ENCODE assay signal across 8 cellular contexts in genomic region chr1:27045973-27046558, GRCh38. TPM values are rescaled to one million over a fixed set of nuclear protein-coding genes. Genes with fewer than 3 reads are reported as not detected.
DNase-seq lines count a peak whose midpoint lies in the region; ATAC-seq and TF ChIP-seq lines count a peak whose summit lies in the region.

No MANE protein-coding gene starts in this region.

- H3K9me3 Mint-ChIP-seq in natural killer cell = no peaks in the 10 kb centered on the region
- H3K9me3 Mint-ChIP-seq in stimulated activated naive B cell treated with anti-CD40 and anti-IgM and Interleukin-4, amounts not matched to agents 10 μg/mL and 1 μg/mL and 100 μg/mL, for 72 hours = no peaks in the 10 kb centered on the region

- CTCF ChIA-PET in AG04450 (lab: Charles Lee) = interaction anchor here (0.6 to 8.5 kb wide), 37 partner anchors 9 to 857 kb away, joined by 3 to 348 read pairs (median 5); partner anchors contain the start of gene MAP3K6

- peak in 2 of 3 donors; percentile 47 to 59 for ATAC-seq in natural killer cell
- peak; percentile 55 to 73 for ATAC-seq in stimulated activated naive B cell treated with anti-CD40 and anti-IgM and Interleukin-4, amounts not matched to agents 10 μg/mL and 1 μg/mL and 100 μg/mL, for 72 hours (replicated peaks)

- peaks cover 10 to 11% of the 10 kb centered on the region in 2 donors for H3K4me1 Mint-ChIP-seq in natural killer cell
- peaks cover 10 to 11% of the 10 kb centered on the region in 2 donors for H3K4me1 Mint-ChIP-seq in stimulated activated naive B cell treated with anti-CD40 and anti-IgM and Interleukin-4, amounts not matched to agents 10 μg/mL and 1 μg/mL and 100 μg/mL, for 72 hours

- no peak overlapping the region for H3K27ac ChIP-seq in AG04450 (ENCODE audit: low read depth, low read length)

- H3K4me3 Mint-ChIP-seq in natural killer cell = no peak overlapping the region
- H3K4me3 Mint-ChIP-seq in stimulated activated naive B cell treated with anti-CD40 and anti-IgM and Interleukin-4, amounts not matched to agents 10 μg/mL and 1 μg/mL and 100 μg/mL, for 72 hours = no peak overlapping the region

- no peaks in the 10 kb centered on the region for H3K27me3 ChIP-seq in AG04450 (ENCODE audit: control insufficient read depth, insufficient read depth, low read length)

- H3K4me3 ChIP-seq in AG04450 (ENCODE audit: low read depth, low read length) (no peak overlapping the region), epithelial cell of proximal tubule (ENCODE audit: low read depth, low read length) (no peak overlapping the region)

- intact Hi-C loops in natural killer cell (cut with micrococcal nuclease) = loop anchor here (2.0 kb wide), 1 partner anchor 239 kb away; no protein-coding TSS in a partner anchor

- H3K27me3 Mint-ChIP-seq in natural killer cell (ENCODE audit: low read depth in 2 of 2) = peaks cover 0 to 4% of the 10 kb centered on the region in 2 donors
- peaks cover 0 to 4% of the 10 kb centered on the region in 2 donors for H3K27me3 Mint-ChIP-seq in stimulated activated naive B cell treated with anti-CD40 and anti-IgM and Interleukin-4, amounts not matched to agents 10 μg/mL and 1 μg/mL and 100 μg/mL, for 72 hours

- POLR2A ChIA-PET in AG04450 (lab: Yijun Ruan, JAX) = interaction anchor here (0.6 to 1.6 kb wide), 6 partner anchors 12 to 1846 kb away, joined by 3 to 10 read pairs (median 6); partner anchors contain the start of genes SLC9A1 and TENT5B

- no peaks in the 10 kb centered on the region for H3K9me3 ChIP-seq in AG04450 (ENCODE audit: control insufficient read depth, insufficient read depth, low read length)

- peak; percentile 89 for TF ChIP-seq CTCF in AG04450 (IDR thresholded peaks at IDR 0.05; ENCODE audit: low read depth, low read length)
- TF ChIP-seq CTCF in GM13976 (IDR thresholded peaks at IDR 0.05; ENCODE audit: borderline replicate concordance, control extremely low read depth, extremely low read depth, insufficient read depth, missing control alignments) = peak; percentile 93
- TF ChIP-seq CTCF in epithelial cell of proximal tubule (conservative IDR thresholded peaks at IDR 0.05; ENCODE audit: low read depth, low read length) = peak; percentile 91
- peak; percentile 88 for TF ChIP-seq CTCF in natural killer cell (IDR thresholded peaks at IDR 0.05)

- DNase-seq in AG04450 (ENCODE audit: low read depth, low spot score) = peak; percentile 20
- peak; percentile 79 for DNase-seq in GM13976 (ENCODE audit: low spot score)
- DNase-seq in NCI-H82 treated with DMSO at 0.1 percent for 48 hours (lab: John Stamatoyannopoulos, UW; ENCODE audit: unreplicated experiment) = peak; percentile 33
- DNase-seq in activated CD8-positive, alpha-beta memory T cell treated with anti-CD3 and anti-CD28 coated beads, Interleukin-2, amount 50 U/mL, for 1 hour (ENCODE audit: extremely low read depth) = peak; percentile 13
- DNase-seq in epithelial cell of proximal tubule (ENCODE audit: low read depth) = peak; percentile 40
- DNase-seq in natural killer cell = peak; percentile 58
- peak; percentile 41 for DNase-seq in stimulated activated naive B cell treated with anti-CD40 and anti-IgM and Interleukin-4, amounts not matched to agents 10 μg/mL and 1 μg/mL and 100 μg/mL, for 72 hours
- no peak for DNase-seq in cortex of kidney (lab: John Stamatoyannopoulos, UW)

- H3K36me3 Mint-ChIP-seq in natural killer cell = no peaks in the 10 kb centered on the region
- no peaks in the 10 kb centered on the region for H3K36me3 Mint-ChIP-seq in stimulated activated naive B cell treated with anti-CD40 and anti-IgM and Interleukin-4, amounts not matched to agents 10 μg/mL and 1 μg/mL and 100 μg/mL, for 72 hours

- in situ Hi-C loops in GM13976 (cut with MboI; ENCODE audit: low sequenced_read_pairs, unreplicated experiment) = loop anchor here (5.0 kb wide), 1 partner anchor 51 kb away; no protein-coding TSS in a partner anchor

- no peak overlapping the region for H3K27ac Mint-ChIP-seq in natural killer cell
- H3K27ac Mint-ChIP-seq in stimulated activated naive B cell treated with anti-CD40 and anti-IgM and Interleukin-4, amounts not matched to agents 10 μg/mL and 1 μg/mL and 100 μg/mL, for 72 hours = no peak overlapping the region

RNA-seq across cellular contexts. Expression of gene TENT5B, which starts 33.4 kb away (rescaled TPM):
- polyA plus RNA-seq in AG04450 (2011; rRNA removed) = 1.5 and 2.1 TPM in 2 replicates
- 2.8 and 4.2 TPM in 2 replicates for polyA minus RNA-seq in AG04450 (2011; rRNA and poly(A)+ RNA removed)
- total RNA-seq in epithelial cell of proximal tubule = 3.9 and 14.5 TPM in 2 replicates
- total RNA-seq in natural killer cell = under 1 TPM in 1 of 3 donors, not detected in 2; 0.40 TPM

RNA-seq across cellular contexts. Expression of gene TRNP1, which starts 52.6 kb away (rescaled TPM):
- 47.1 and 50.7 TPM in 2 replicates for polyA plus RNA-seq in AG04450 (2011; rRNA removed)
- 20.6 and 20.9 TPM in 2 replicates for polyA minus RNA-seq in AG04450 (2011; rRNA and poly(A)+ RNA removed)
- total RNA-seq in epithelial cell of proximal tubule (89.9 and 159 TPM in 2 replicates), natural killer cell (1 to 10 TPM in 1 of 3 donors, under 1 TPM in 2; 0.18 to 3.0 (median 0.95) TPM)

Comparison
In these comparisons a context has a peak if more than half of its experiments do, and no peak if none do; other contexts are left out.
1. RNA of gene TRNP1, which starts 52.6 kb away (total RNA-seq): 89.9 to 159 TPM in epithelial cell of proximal tubule; 0.18 to 3.0 TPM in natural killer cell; every median in the first group is over 10 times any median in the second.
2. Peak in every context shown above with its lines, with median percentiles within 50 percentile points of each other: CTCF ChIP-seq.